In the genomic region with DNA sequence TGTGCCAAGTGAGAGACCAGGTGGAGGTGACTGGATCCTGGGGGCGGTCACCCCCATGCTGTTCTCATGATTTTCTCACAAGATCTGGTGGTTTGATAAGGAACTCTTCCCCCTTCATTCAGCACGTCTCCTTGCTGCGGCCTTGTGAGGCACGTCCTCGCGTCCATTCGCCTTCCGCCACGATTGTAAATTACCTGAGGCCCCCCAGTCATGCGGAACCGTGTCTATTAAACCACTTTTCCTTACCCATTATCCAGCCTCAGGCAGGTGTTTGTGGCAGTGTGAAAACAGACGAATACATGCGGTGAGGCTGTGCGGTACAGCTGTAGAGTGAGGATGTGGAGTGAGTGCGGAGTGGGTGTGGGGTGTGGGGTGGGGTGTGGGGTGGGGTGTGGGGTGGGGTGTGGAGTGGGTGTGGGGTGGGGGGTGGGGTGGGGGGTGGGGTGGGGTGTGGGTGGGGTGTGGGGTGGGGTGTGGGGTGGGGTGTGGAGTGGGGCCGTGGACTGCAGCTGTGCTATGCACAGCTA, we compare ENCODE assay signal across 18 cellular contexts. TPM values are rescaled to one million over a fixed set of nuclear protein-coding genes. Genes with fewer than 3 reads are reported as not detected.
DNase-seq lines count a peak whose midpoint lies in the region; ATAC-seq, FAIRE-seq and TF ChIP-seq lines count a peak whose summit lies in the region.
"Had no signal": no experiment of that assay in that cellular context is flagged by ENCODE, and none has a peak within 500 bp of the region (broad histone marks: within the 10 kb centered on the region; RNA-seq: fewer than 3 reads in every experiment).

No MANE protein-coding gene starts in this region.

- no peak for TF ChIP-seq RAD21 in GM12878 (IDR thresholded peaks at IDR 0.05; ENCODE audit: insufficient read depth, low read depth, low read length)

- H2AFZ ChIP-seq in GM12878 (ENCODE audit: control insufficient read depth, low read depth, low read length): no peak overlapping the region

- TF ChIP-seq CTCF in GM12878 (IDR thresholded peaks at IDR 0.05 in 2 of 3, conservative IDR thresholded peaks at IDR 0.05 in 1 of 3; ENCODE audit: control insufficient read depth in 2 of 3, extremely low read depth in 1 of 3, insufficient read depth in 1 of 3, low read depth in 3 of 3, low read length in 3 of 3) (no peak), lower lobe of right lung (IDR thresholded peaks at IDR 0.05) (no peak)

- RAD21 ChIA-PET in GM12878 (lab: Charles Lee; ENCODE audit: unreplicated experiment): no interaction called here

- POLR2A ChIA-PET in GM12878 (lab: Charles Lee): no interaction called here

- in situ Hi-C loops in GM12878 (cut with MboI): no loop called here

- H4K20me1 ChIP-seq in GM12878 (ENCODE audit: control insufficient read depth, insufficient read depth): no peaks in the 10 kb centered on the region

- H3K27me3 ChIP-seq in GM12878 (replicated peaks in 1 of 2; ENCODE audit: control insufficient read depth in 2 of 2, insufficient read depth in 2 of 2, low read length in 1 of 2) (peaks cover 0 to 5% of the 10 kb centered on the region in 2 experiments; a peak in 3 of 4 replicates), lower lobe of right lung (ENCODE audit: low read depth) (peaks cover 32% of the 10 kb centered on the region)

- no peak for ATAC-seq in left ventricle myocardium superior
- ATAC-seq in GM12878: no peak
- no peak for ATAC-seq in lower lobe of right lung

- no peak for TF ChIP-seq POLR2A in GM12878 (IDR thresholded peaks at IDR 0.05; ENCODE audit: low read depth, low read length)

- intact Hi-C loops in left ventricle myocardium superior (cut with micrococcal nuclease): no loop called here
- intact Hi-C loops in cardiac septum (cut with DNase I): no loop called here
- intact Hi-C loops in GM12878 (cut with micrococcal nuclease; ENCODE audit: unreplicated experiment): no loop called here
- intact Hi-C loops in lower lobe of right lung (cut with DNase I): no loop called here

- 52% methylated on average over 14 of the region's 16 CpGs for whole genome bisulfite sequencing in GM12878 (ENCODE audit: insufficient coverage, insufficient replicate concordance, low lambda C conversion rate, missing lambda C conversion rate)

- no peak for FAIRE-seq in GM12878 (lab: Jason Lieb, UNC)

- BruUV-seq in GM12878 (replicated peaks; lab: Mats Ljungman, UMichigan): no TSS peak

- no peak overlapping the region for H3K4me2 ChIP-seq in GM12878 (ENCODE audit: control insufficient read depth, insufficient read depth)

- H3K4me1 ChIP-seq in GM12878 (ENCODE audit: control insufficient read depth, insufficient read depth, low read length) (no peaks in the 10 kb centered on the region), lower lobe of right lung (no peaks in the 10 kb centered on the region)

- CTCF ChIA-PET in GM12878 (lab: Yijun Ruan, JAX): no interaction called here

- DNase-seq in left ventricle myocardium superior: peak; percentile 6
- no peak for DNase-seq in cardiac septum (ENCODE audit: low spot score)
- DNase-seq in NCI-H187 (lab: John Stamatoyannopoulos, UW): peak; percentile 61 to 75
- DNase-seq in GM12878 (ENCODE audit: low read depth, low spot score): peak; percentile 25
- no peak for DNase-seq in lower lobe of right lung
- no peak for DNase-seq in epidermal melanocyte (ENCODE audit: insufficient read length, low spot score)
- DNase-seq in CD1c-positive myeloid dendritic cell (ENCODE audit: extremely low spot score): no peak
- DNase-seq: CD4-positive, alpha-beta memory T cell; H9; IMR-90; NCI-H2171; NCI-H510A; NK-92 treated with Interleukin-12 subunit alpha and Interleukin-12 subunit beta, amount 100 ng/mL, for 24 hours; OCI-M1; RPMI8226; SIG-M5 had no signal

- no peak overlapping the region for H3K4me3 ChIP-seq in GM12878
- no peak overlapping the region for H3K4me3 ChIP-seq in lower lobe of right lung

- no peaks in the 10 kb centered on the region for H3K79me2 ChIP-seq in GM12878 (ENCODE audit: control insufficient read depth, insufficient read depth, low read length)

- H3K36me3 ChIP-seq in GM12878 (ENCODE audit: control insufficient read depth in 2 of 2, insufficient read depth in 2 of 2, low read length in 1 of 2): no peaks in the 10 kb centered on the region
- no peaks in the 10 kb centered on the region for H3K36me3 ChIP-seq in lower lobe of right lung

- no peak overlapping the region for H3K9ac ChIP-seq in GM12878 (ENCODE audit: control insufficient read depth, insufficient read depth, low read length)

- no peak overlapping the region for H3K27ac ChIP-seq in GM12878 (ENCODE audit: control insufficient read depth, insufficient read depth)
- no peak overlapping the region for H3K27ac ChIP-seq in lower lobe of right lung

- SMC1A ChIA-PET in GM12878 (lab: Charles Lee; ENCODE audit: uncharacterized antibody, unreplicated experiment): no interaction called here

- TF ChIP-seq EP300 in GM12878 (IDR thresholded peaks at IDR 0.05; ENCODE audit: borderline replicate concordance in 1 of 2, control insufficient read depth in 1 of 2, low read depth in 2 of 2, low read length in 2 of 2): no peak

- H3K9me3 ChIP-seq in GM12878 (replicated peaks; ENCODE audit: control insufficient read depth, insufficient read depth, low read length) (no peaks in the 10 kb centered on the region), lower lobe of right lung (no peaks in the 10 kb centered on the region)

TF ChIP-seq in GM12878, 131 proteins besides CTCF, POLR2A, EP300 and RAD21:
- TF ChIP-seq EED (IDR thresholded peaks at IDR 0.05; ENCODE audit: low read depth): no peak
- no peak for TF ChIP-seq ZBED1 (IDR thresholded peaks at IDR 0.05; ENCODE audit: borderline replicate concordance)
- no peak for TF ChIP-seq CHD4 (IDR thresholded peaks at IDR 0.05)
- no peak for TF ChIP-seq MXI1 (IDR thresholded peaks at IDR 0.05; ENCODE audit: low read depth, low read length)
TF ChIP-seq in GM12878: peak in this region for 0.

RNA-seq across cellular contexts. Expression of a gene that starts 12.1 kb away (rescaled TPM):
- total RNA-seq in left ventricle myocardium superior: not detected
- 0.08 TPM for total RNA-seq in cardiac septum
- total RNA-seq in GM12878 (2013; cell fraction: nucleolus; rRNA removed): not detected in 2 replicates
- not detected in 2 replicates for total RNA-seq in GM12878 (2014; rRNA removed)
- total RNA-seq in GM12878 (2014; rRNA removed; fragmentation: Illumina TruSeq; extraction: Trizol): not detected in 2 replicates
- 0.05 TPM in 1 of 2 replicates, not detected in the other for total RNA-seq in GM12878 (2021)
- polyA plus RNA-seq in GM12878 (2011; ENCODE audit: low read depth): not detected
- polyA plus RNA-seq in GM12878 (2011; rRNA removed): not detected in 2 replicates
- polyA plus RNA-seq in GM12878 (2011; cell fraction: cytosol; rRNA removed): not detected in 2 replicates
- polyA plus RNA-seq in GM12878 (2011; cell fraction: nucleus; rRNA removed): not detected in 2 replicates
- polyA plus RNA-seq in GM12878 (2012): 0.03 TPM in 1 of 2 replicates, not detected in the other
- polyA plus RNA-seq in GM12878 (2014; fragmentation: Illumina TruSeq; extraction: Trizol): not detected in 2 replicates
- polyA plus RNA-seq in GM12878 (2014; fragmentation: Nextera tagmentation; extraction: Ambion mirVana): not detected
- polyA plus RNA-seq in GM12878 (2014; rRNA removed): not detected in 2 replicates
- polyA plus RNA-seq in GM12878 (2016; fragmentation: Nextera tagmentation; extraction: Ambion mirVana): not detected
- not detected in 2 replicates for polyA minus RNA-seq in GM12878 (2011; rRNA and poly(A)+ RNA removed)
- polyA minus RNA-seq in GM12878 (2011; cell fraction: cytosol; rRNA and poly(A)+ RNA removed): not detected in 2 replicates
- polyA minus RNA-seq in GM12878 (2011; cell fraction: nucleus; rRNA and poly(A)+ RNA removed): not detected in 2 replicates
- total RNA-seq in lower lobe of right lung: not detected
- total RNA-seq: G401; T-helper 1 cell treated with Interleukin-12 subunit alpha and Interleukin-12 subunit beta and Interleukin-4 antibody, amounts not matched to agents 30 ng/mL and 1 ng/mL, for 36 hours had no signal
- polyA plus RNA-seq: CD4-positive, alpha-beta memory T cell had no signal

RNA-seq across cellular contexts. Expression of a gene that starts 54.2 kb away (rescaled TPM):
- total RNA-seq in left ventricle myocardium superior (9.4 TPM), cardiac septum (10.8 TPM), GM12878 (2014; rRNA removed) (11.2 and 16.4 TPM in 2 replicates), GM12878 (2014; rRNA removed; fragmentation: Illumina TruSeq; extraction: Trizol) (6.0 and 7.0 TPM in 2 replicates), GM12878 (2021) (13.3 and 16.1 TPM in 2 replicates), lower lobe of right lung (72.4 TPM)
- total RNA-seq in GM12878 (2013; cell fraction: nucleolus; rRNA removed): 46.8 and 53.3 TPM in 2 replicates
- 2.4 TPM for polyA plus RNA-seq in GM12878 (2011; ENCODE audit: low read depth)
- polyA plus RNA-seq in GM12878 (2011; rRNA removed) (6.2 and 9.1 TPM in 2 replicates), GM12878 (2014; fragmentation: Illumina TruSeq; extraction: Trizol) (1.6 and 6.3 TPM in 2 replicates), GM12878 (2014; fragmentation: Nextera tagmentation; extraction: Ambion mirVana) (1 to 10 TPM; 2.1 to 4.7 TPM), GM12878 (2014; rRNA removed) (15.0 and 17.6 TPM in 2 replicates), GM12878 (2016; fragmentation: Nextera tagmentation; extraction: Ambion mirVana) (10 to 100 TPM; 28.4 to 30.7 TPM)
- polyA plus RNA-seq in GM12878 (2011; cell fraction: cytosol; rRNA removed): 9.4 and 11.8 TPM in 2 replicates
- 55.2 and 56.1 TPM in 2 replicates for polyA plus RNA-seq in GM12878 (2011; cell fraction: nucleus; rRNA removed)
- 9.1 and 10.6 TPM in 2 replicates for polyA plus RNA-seq in GM12878 (2012)
- polyA minus RNA-seq in GM12878 (2011; rRNA and poly(A)+ RNA removed): 5.0 and 6.0 TPM in 2 replicates
- 6.0 and 8.6 TPM in 2 replicates for polyA minus RNA-seq in GM12878 (2011; cell fraction: cytosol; rRNA and poly(A)+ RNA removed)
- polyA minus RNA-seq in GM12878 (2011; cell fraction: nucleus; rRNA and poly(A)+ RNA removed): 9.8 and 12.8 TPM in 2 replicates

Comparison
In these comparisons a context has a peak if more than half of its experiments do, and no peak if none do; other contexts are left out.
1. DNase-seq: peak in left ventricle myocardium superior (single experiment), NCI-H187 (2 of 2) and GM12878 (single experiment); none in cardiac septum (single experiment), lower lobe of right lung (single experiment), epidermal melanocyte (single experiment) and CD1c-positive myeloid dendritic cell (single experiment).